ENCODE assay signal across 9 cellular contexts in genomic region chr6:28474441-28475219, GRCh38. TPM values are rescaled to one million over a fixed set of nuclear protein-coding genes. Genes with fewer than 3 reads are reported as not detected.
A peak's percentile ranks its signal among the peaks of the same experiment; 100 is the strongest.
DNase-seq lines count a peak whose midpoint lies in the region; ATAC-seq and TF ChIP-seq lines count a peak whose summit lies in the region.
"Had no signal": no experiment of that assay in that cellular context is flagged by ENCODE, and none has a peak within 500 bp of the region (broad histone marks: within the 10 kb centered on the region; RNA-seq: fewer than 3 reads in every experiment).

No MANE protein-coding gene starts in this region.

- TF ChIP-seq POLR2A in transverse colon (IDR thresholded peaks at IDR 0.05): no peak

- H3K27ac Mint-ChIP-seq in activated naive CD4-positive, alpha-beta T cell treated with anti-CD3 and anti-CD28 coated beads, Interleukin-2, amount 50 U/mL, for 72 hours: peak overlapping the region; percentile 72 to 86

- DNase-seq in CMK (ENCODE audit: low read depth) (peak; percentile 38), GM20000 (ENCODE audit: low spot score) (peak; percentile 70), NCI-H2171 (lab: John Stamatoyannopoulos, UW) (peak; percentile 17), iris pigment epithelial cell (ENCODE audit: low read depth) (peak; percentile 90), transverse colon (no peak)
- DNase-seq in activated naive CD4-positive, alpha-beta T cell treated with anti-CD3 and anti-CD28 coated beads, Interleukin-2, amount 50 U/mL, for 72 hours (ENCODE audit: low spot score in 2 of 2): peak in 1 of 2 donors; percentile 55
- DNase-seq: right cardiac atrium had no signal

- TF ChIP-seq EP300 in transverse colon (IDR thresholded peaks at IDR 0.05; ENCODE audit: low read depth): no peak

- H3K36me3 Mint-ChIP-seq in activated naive CD4-positive, alpha-beta T cell treated with anti-CD3 and anti-CD28 coated beads, Interleukin-2, amount 50 U/mL, for 72 hours: peaks cover 0 to 11% of the 10 kb centered on the region in 2 donors

- peaks cover 0 to 3% of the 10 kb centered on the region in 2 donors for H3K9me3 Mint-ChIP-seq in activated naive CD4-positive, alpha-beta T cell treated with anti-CD3 and anti-CD28 coated beads, Interleukin-2, amount 50 U/mL, for 72 hours

- H3K4me1 ChIP-seq in transverse colon: no peaks in the 10 kb centered on the region

- H3K27ac ChIP-seq in transverse colon: no peak overlapping the region

- TF ChIP-seq CTCF in GM20000 (IDR thresholded peaks at IDR 0.05; ENCODE audit: extremely low read depth, missing control alignments) (no peak), transverse colon (IDR thresholded peaks at IDR 0.05) (no peak)

- intact Hi-C loops in transverse colon (cut with DNase I; ENCODE audit: low total_unique reads): loop anchor here (5.0 kb wide), 1 partner anchor 1042 kb away; no protein-coding TSS in a partner anchor

- WGBS in transverse colon (ENCODE audit: low coverage in 1 of 2), 2 donors: 10 to 19% methylated on average over 10 to 18 of the region's 18 CpGs

- H3K4me3 ChIP-seq in transverse colon: no peak overlapping the region

- H3K27me3 ChIP-seq in transverse colon: peaks cover 62% of the 10 kb centered on the region

- in situ Hi-C loops in transverse colon (cut with MboI; ENCODE audit: low pct_ligation_motif_present in 1 of 4, low pct_unique_long_range_greater_than_20kb in 1 of 4, low sequenced_read_pairs in 3 of 4): no loop called here

- peak; percentile 81 to 93 for ATAC-seq in activated naive CD4-positive, alpha-beta T cell treated with anti-CD3 and anti-CD28 coated beads, Interleukin-2, amount 50 U/mL, for 72 hours
- ATAC-seq in GM19397 (IDR thresholded peaks at IDR 0.05; ENCODE audit: unreplicated experiment) (no peak), GM21717 (IDR thresholded peaks at IDR 0.05; ENCODE audit: unreplicated experiment) (no peak)

- no peaks in the 10 kb centered on the region for H3K36me3 ChIP-seq in transverse colon

- no peaks in the 10 kb centered on the region for H3K9me3 ChIP-seq in transverse colon

RNA-seq across cellular contexts. Expression of gene ZSCAN23, which starts 31.3 kb away (rescaled TPM):
- total RNA-seq in activated naive CD4-positive, alpha-beta T cell treated with anti-CD3 and anti-CD28 coated beads, Interleukin-2, amount 50 U/mL, for 72 hours: 1 to 10 TPM; 1.3 to 2.4 TPM
- total RNA-seq in transverse colon: 10 to 100 TPM in 1 of 4 donors, 1 to 10 TPM in 1, under 1 TPM in 1, not detected in 1; 0.55 to 17.1 (median 2.5) TPM

RNA-seq across cellular contexts. Expression of gene GPX6, which starts 41.0 kb away (rescaled TPM):
- total RNA-seq in activated naive CD4-positive, alpha-beta T cell treated with anti-CD3 and anti-CD28 coated beads, Interleukin-2, amount 50 U/mL, for 72 hours: not detected
- total RNA-seq in transverse colon: not detected
- total RNA-seq: right cardiac atrium had no signal

RNA-seq across cellular contexts. Expression of gene GPX5, which starts 51.1 kb away (rescaled TPM):
- total RNA-seq in activated naive CD4-positive, alpha-beta T cell treated with anti-CD3 and anti-CD28 coated beads, Interleukin-2, amount 50 U/mL, for 72 hours: not detected
- total RNA-seq in transverse colon: not detected
- total RNA-seq: right cardiac atrium had no signal

Comparison
In these comparisons a context has a peak if more than half of its experiments do, and no peak if none do; other contexts are left out.
1. ATAC-seq: peak in activated naive CD4-positive, alpha-beta T cell treated with anti-CD3 and anti-CD28 coated beads, Interleukin-2, amount 50 U/mL, for 72 hours (2 of 2); none in GM19397 (single experiment) and GM21717 (single experiment).